24 cellular contexts compared by ENCODE assay signal in the genomic region with DNA sequence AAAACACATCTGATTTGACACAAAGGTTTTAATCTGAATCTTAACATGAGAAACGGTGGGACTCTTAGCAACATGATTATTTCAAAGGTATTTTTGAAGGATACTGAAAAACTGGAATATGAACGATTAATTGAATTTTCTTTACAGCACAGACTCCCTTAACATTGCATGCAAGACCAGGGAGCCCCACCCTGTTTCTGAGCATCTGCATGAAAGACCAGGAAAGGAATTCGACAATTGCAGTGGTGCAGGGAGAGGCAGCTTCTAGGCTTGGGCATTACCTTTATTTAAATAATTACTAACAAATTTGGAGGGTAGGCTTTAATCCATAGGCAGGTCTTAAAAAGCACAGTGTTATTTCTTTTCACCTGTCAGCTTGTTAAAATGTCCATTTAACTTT.
DNase-seq lines count a peak whose midpoint lies in the region; ATAC-seq and TF ChIP-seq lines count a peak whose summit lies in the region.
"Had no signal": no experiment of that assay in that cellular context is flagged by ENCODE, and none has a peak within 500 bp of the region (broad histone marks: within the 10 kb centered on the region; RNA-seq: fewer than 3 reads in every experiment).

No MANE protein-coding gene starts in this region.

- H2AFZ ChIP-seq in MM.1S (ENCODE audit: low read length) (no peak overlapping the region), osteoblast (ENCODE audit: low read length) (no peak overlapping the region)

- no peaks in the 10 kb centered on the region for H3K9me3 ChIP-seq in MM.1S (replicated peaks; ENCODE audit: insufficient read depth, low read length)
- H3K9me3 ChIP-seq in osteoblast (ENCODE audit: low read depth, low read length) = no peaks in the 10 kb centered on the region
- no peaks in the 10 kb centered on the region for H3K9me3 ChIP-seq in left lung
- H3K9me3 ChIP-seq in tibial artery = no peaks in the 10 kb centered on the region
- H3K9me3 ChIP-seq: psoas muscle had no signal

- H3K4me3 ChIP-seq in MM.1S (ENCODE audit: low read length) (no peak overlapping the region), osteoblast (ENCODE audit: insufficient read depth, low read length) (no peak overlapping the region), left lung (no peak overlapping the region), tibial artery (no peak overlapping the region)
- H3K4me3 ChIP-seq: psoas muscle had no signal

- no peak for TF ChIP-seq CTCF in Calu3 (IDR thresholded peaks at IDR 0.05; ENCODE audit: unreplicated experiment)
- TF ChIP-seq CTCF in MM.1S (IDR thresholded peaks at IDR 0.05; ENCODE audit: low read length) = no peak
- no peak for TF ChIP-seq CTCF in chondrocyte (IDR thresholded peaks at IDR 0.05)
- TF ChIP-seq CTCF in osteoblast (IDR thresholded peaks at IDR 0.05; ENCODE audit: extremely low read depth, low read depth, low read length) = no peak
- TF ChIP-seq CTCF in left lung (IDR thresholded peaks at IDR 0.05) = no peak
- no peak for TF ChIP-seq CTCF in tibial artery (IDR thresholded peaks at IDR 0.05)

- H3K27ac ChIP-seq in MM.1S (ENCODE audit: low read length) (no peak overlapping the region), osteoblast (ENCODE audit: low read depth, low read length) (no peak overlapping the region), left lung (no peak overlapping the region), tibial artery (no peak overlapping the region)
- H3K27ac ChIP-seq: psoas muscle had no signal

- H3K27me3 ChIP-seq in MM.1S (replicated peaks; ENCODE audit: insufficient read depth, low read length) (0 out of 2 replicates have a peak, but pooled peaks cover 6% of the 10 kb centered on the region), osteoblast (ENCODE audit: insufficient read depth, low read length) (peaks cover 23% of the 10 kb centered on the region), left lung (peaks cover 78 to 99% of the 10 kb centered on the region in 2 donors), tibial artery (peaks cover 3 to 79% of the 10 kb centered on the region in 2 donors)

- H3K27me3 Mint-ChIP-seq in Calu3 (ENCODE audit: unreplicated experiment) (peaks cover 23% of the 10 kb centered on the region), chondrocyte (ENCODE audit: low read depth) (peaks cover 28% of the 10 kb centered on the region)

- BruUV-seq in Calu3 (replicated peaks; lab: Mats Ljungman, UMichigan) = no TSS peak

- H3K79me2 ChIP-seq in MM.1S (ENCODE audit: low read length) (peaks cover 44% of the 10 kb centered on the region), osteoblast (ENCODE audit: insufficient read depth, low read length) (peaks cover 46% of the 10 kb centered on the region)

- no peaks in the 10 kb centered on the region for H4K20me1 ChIP-seq in MM.1S (ENCODE audit: insufficient read depth, low read length)
- no peaks in the 10 kb centered on the region for H4K20me1 ChIP-seq in osteoblast (ENCODE audit: insufficient read depth, low read length)

- intact Hi-C loops in Calu3 (cut with micrococcal nuclease; ENCODE audit: unreplicated experiment) (loop anchor here (5.0 kb wide), 1 partner anchor 46 kb away; no protein-coding TSS in a partner anchor), left lung (cut with DNase I) (no loop called here), tibial artery (cut with DNase I; ENCODE audit: low total_unique reads) (no loop called here)

- H3F3A ChIP-seq in MM.1S (ENCODE audit: insufficient read depth, low read length) = peaks cover 10% of the 10 kb centered on the region; the same call in 1 of the 2 replicates

- no peaks in the 10 kb centered on the region for H3K36me3 ChIP-seq in MM.1S (replicated peaks; ENCODE audit: insufficient read depth, low read length)
- no peaks in the 10 kb centered on the region for H3K36me3 ChIP-seq in osteoblast (ENCODE audit: insufficient read depth, low read length)
- no peaks in the 10 kb centered on the region for H3K36me3 ChIP-seq in left lung
- no peaks in the 10 kb centered on the region for H3K36me3 ChIP-seq in tibial artery

- H3K4me1 Mint-ChIP-seq in Calu3 (ENCODE audit: low read depth, unreplicated experiment) = peaks cover 16% of the 10 kb centered on the region
- H3K4me1 Mint-ChIP-seq in chondrocyte (ENCODE audit: low read depth) = peaks cover 43% of the 10 kb centered on the region

- no peaks in the 10 kb centered on the region for H3K9me2 ChIP-seq in MM.1S (replicated peaks; ENCODE audit: insufficient read depth, low read length)

- CTCF ChIA-PET in Calu3 (lab: Charles Lee) = no interaction called here

- peaks cover 28% of the 10 kb centered on the region for H3K36me3 Mint-ChIP-seq in Calu3 (ENCODE audit: insufficient read depth, unreplicated experiment)
- peaks cover 3% of the 10 kb centered on the region for H3K36me3 Mint-ChIP-seq in chondrocyte (ENCODE audit: low read depth)

- DNase-seq in Calu3 = no peak
- DNase-seq in MM.1S = no peak
- DNase-seq in chondrocyte (ENCODE audit: low spot score) = no peak
- DNase-seq in osteoblast (ENCODE audit: insufficient read length, low spot score, missing footprints) = peak; percentile 68
- DNase-seq in DMS53 treated with DMSO at 0.1 percent for 48 hours (lab: John Stamatoyannopoulos, UW; ENCODE audit: unreplicated experiment) = no peak
- DNase-seq in left lung = no peak
- DNase-seq in tibial artery = no peak
- no peak for DNase-seq in COLO668 (lab: John Stamatoyannopoulos, UW; ENCODE audit: unreplicated experiment)
- DNase-seq: activated CD4-positive, CD25-positive, alpha-beta regulatory T cell treated with anti-CD3 and anti-CD28 coated beads, Interleukin-2, amount 50 U/mL, for 72 hours; activated CD8-positive, alpha-beta T cell treated with anti-CD3 and anti-CD28 coated beads, Interleukin-2, amount 10 ng/mL, durations not matched to agents 7 days and 5 days; activated naive CD4-positive, alpha-beta T cell treated with anti-CD3 and anti-CD28 coated beads for 36 hours; activated T-cell treated with anti-CD3 and anti-CD28 coated beads, Interleukin-2, amount 50 U/mL, for 4 hours; anterior cingulate cortex; cerebellar nuclear complex; effector CD4-positive, alpha-beta T cell; H9; midbrain; NCI-H1092 treated with DMSO at 0.1 percent for 48 hours; NCI-H2081; nephron progenitor cell; NK-92 treated with Interleukin-12 subunit alpha and Interleukin-12 subunit beta, amount 100 ng/mL, for 24 hours; psoas muscle; stimulated activated CD4-positive, alpha-beta T cell treated with anti-CD3 and anti-CD28 coated beads, Interleukin-4, amount 100 ng/mL, for 1 hour had no signal

- ATAC-seq in left lung = no peak
- ATAC-seq: activated CD8-positive, alpha-beta T cell treated with anti-CD3 and anti-CD28 coated beads, Interleukin-2, amount 10 ng/mL, durations not matched to agents 7 days and 5 days; activated T-cell treated with anti-CD3 and anti-CD28 coated beads, Interleukin-2, amount 50 U/mL, for 4 hours; psoas muscle had no signal

- H3K27ac Mint-ChIP-seq in Calu3 (ENCODE audit: unreplicated experiment) (no peak overlapping the region), chondrocyte (ENCODE audit: unreplicated experiment) (no peak overlapping the region)
- H3K27ac Mint-ChIP-seq: activated CD8-positive, alpha-beta T cell treated with anti-CD3 and anti-CD28 coated beads, Interleukin-2, amount 10 ng/mL, durations not matched to agents 7 days and 5 days; activated naive CD4-positive, alpha-beta T cell treated with anti-CD3 and anti-CD28 coated beads for 36 hours; H9; nephron progenitor cell; stimulated activated naive CD8-positive, alpha-beta T cell treated with anti-CD3 and anti-CD28 coated beads, Interleukin-15, Interleukin-2, amounts not matched to agents 100 ng/mL and 50 ng/mL, for 24 hours had no signal

- no peak overlapping the region for H3K9ac ChIP-seq in MM.1S (ENCODE audit: low read length)

- H3K4me3 Mint-ChIP-seq in Calu3 (ENCODE audit: low read depth, unreplicated experiment) (peak overlapping the region; percentile 73), chondrocyte (ENCODE audit: unreplicated experiment) (peak overlapping the region; percentile 39)
- H3K4me3 Mint-ChIP-seq: activated CD8-positive, alpha-beta T cell treated with anti-CD3 and anti-CD28 coated beads, Interleukin-2, amount 10 ng/mL, durations not matched to agents 7 days and 5 days; activated naive CD4-positive, alpha-beta T cell treated with anti-CD3 and anti-CD28 coated beads for 36 hours; activated T-cell treated with anti-CD3 and anti-CD28 coated beads, Interleukin-2, amount 50 U/mL, for 4 hours; stimulated activated naive CD8-positive, alpha-beta T cell treated with anti-CD3 and anti-CD28 coated beads, Interleukin-15, Interleukin-2, amounts not matched to agents 100 ng/mL and 50 ng/mL, for 24 hours had no signal

- H3K4me2 ChIP-seq in MM.1S (ENCODE audit: low read depth, low read length) (peak overlapping the region; percentile 86; the same call in 1 of the 2 replicates), osteoblast (ENCODE audit: insufficient read depth, low read length) (peak overlapping the region; percentile 64)

- peaks cover 35% of the 10 kb centered on the region for H3K4me1 ChIP-seq in MM.1S (ENCODE audit: low read length)
- H3K4me1 ChIP-seq in osteoblast (ENCODE audit: insufficient read depth, low read length) = peaks cover 22% of the 10 kb centered on the region
- peaks cover 15 to 35% of the 10 kb centered on the region in 2 donors for H3K4me1 ChIP-seq in left lung
- H3K4me1 ChIP-seq in tibial artery = peaks cover 0 to 37% (median 33%) of the 10 kb centered on the region in 4 donors

- H3K9me3 Mint-ChIP-seq in Calu3 (ENCODE audit: low read depth, unreplicated experiment) (no peaks in the 10 kb centered on the region), chondrocyte (ENCODE audit: low read depth) (no peaks in the 10 kb centered on the region)
- H3K9me3 Mint-ChIP-seq: activated naive CD4-positive, alpha-beta T cell treated with anti-CD3 and anti-CD28 coated beads for 36 hours; activated T-cell treated with anti-CD3 and anti-CD28 coated beads, Interleukin-2, amount 50 U/mL, for 4 hours; stimulated activated naive CD8-positive, alpha-beta T cell treated with anti-CD3 and anti-CD28 coated beads, Interleukin-15, Interleukin-2, amounts not matched to agents 100 ng/mL and 50 ng/mL, for 24 hours had no signal
